ENCODE assay signal across 8 cellular contexts in the genomic region with DNA sequence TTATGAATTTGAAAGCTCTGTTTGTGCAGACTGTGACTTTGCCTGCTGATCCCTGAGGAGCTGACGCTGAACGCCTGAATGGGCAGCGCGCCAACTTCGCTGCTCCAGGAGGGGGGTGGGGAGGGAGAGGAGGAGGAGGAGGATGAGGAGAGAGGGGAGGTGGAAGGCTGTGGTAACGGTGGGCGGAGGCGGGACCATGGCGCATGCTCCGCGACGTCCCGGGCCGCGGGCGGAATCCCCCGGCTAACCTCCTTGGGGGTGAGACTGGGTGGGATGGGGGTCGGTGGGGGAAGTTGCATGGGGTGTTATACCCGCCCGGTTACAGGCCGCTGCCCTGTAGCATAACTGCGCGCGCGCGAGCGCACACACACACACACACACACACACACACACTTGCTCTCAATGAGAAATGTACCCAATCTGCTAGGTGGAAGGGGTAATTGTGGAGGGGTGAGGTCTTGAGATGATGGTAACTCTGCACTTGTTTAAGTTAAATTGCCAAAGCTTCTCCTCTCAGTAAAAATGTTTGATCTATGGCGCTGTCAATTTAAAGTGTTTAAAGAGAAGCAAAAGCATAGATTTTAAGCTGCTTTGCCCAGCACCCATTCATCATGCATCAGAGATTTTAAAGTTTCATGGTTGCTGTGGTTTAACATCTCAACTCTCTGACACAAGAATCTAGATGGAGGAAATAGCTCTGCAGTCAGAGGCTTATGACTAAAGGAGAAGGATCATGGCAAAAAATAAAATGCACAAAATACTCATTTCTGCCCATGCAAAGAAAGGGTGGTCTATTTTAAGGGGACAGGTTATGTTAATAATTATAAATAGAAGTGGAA.
DNase-seq lines count a peak whose midpoint lies in the region; ATAC-seq and TF ChIP-seq lines count a peak whose summit lies in the region.

No MANE protein-coding gene starts in this region.

- H3K27me3 Mint-ChIP-seq in activated T-cell treated with anti-CD3 and anti-CD28 coated beads, Interleukin-2, amount 50 U/mL, for 24 hours: peaks cover 48% of the 10 kb centered on the region
- peaks cover 42% of the 10 kb centered on the region for H3K27me3 Mint-ChIP-seq in nephron (ENCODE audit: low read depth)

- H3K4me3 ChIP-seq in fibroblast of villous mesenchyme (ENCODE audit: low read depth, low read length): peak overlapping the region; percentile 61

- no peaks in the 10 kb centered on the region for H3K36me3 Mint-ChIP-seq in activated T-cell treated with anti-CD3 and anti-CD28 coated beads, Interleukin-2, amount 50 U/mL, for 24 hours (ENCODE audit: low read depth)
- H3K36me3 Mint-ChIP-seq in nephron (ENCODE audit: low read depth): no peaks in the 10 kb centered on the region

- ATAC-seq in GM21576 (IDR thresholded peaks at IDR 0.05; ENCODE audit: unreplicated experiment): peak; percentile 66

- no peaks in the 10 kb centered on the region for H3K9me3 Mint-ChIP-seq in activated T-cell treated with anti-CD3 and anti-CD28 coated beads, Interleukin-2, amount 50 U/mL, for 24 hours
- no peaks in the 10 kb centered on the region for H3K9me3 Mint-ChIP-seq in nephron

- H3K4me3 Mint-ChIP-seq in activated T-cell treated with anti-CD3 and anti-CD28 coated beads, Interleukin-2, amount 50 U/mL, for 24 hours: peak overlapping the region; percentile 71
- peak overlapping the region; percentile 84 to 97 (median 85) for H3K4me3 Mint-ChIP-seq in nephron

- H3K4me1 Mint-ChIP-seq in activated T-cell treated with anti-CD3 and anti-CD28 coated beads, Interleukin-2, amount 50 U/mL, for 24 hours (ENCODE audit: low read depth): peaks cover 22% of the 10 kb centered on the region
- H3K4me1 Mint-ChIP-seq in nephron: peaks cover 15% of the 10 kb centered on the region

- DNase-seq in ELF-1 (ENCODE audit: low read depth, low spot score) (peak; percentile 75), M059J (ENCODE audit: low read depth) (peak; percentile 53), fibroblast of villous mesenchyme (ENCODE audit: low read depth) (peak; percentile 38), ureter (ENCODE audit: low spot score) (peak; percentile 55), NCI-H446 treated with DMSO at 0.1 percent for 48 hours (lab: John Stamatoyannopoulos, UW) (no peak)
- DNase-seq in activated T-cell treated with anti-CD3 and anti-CD28 coated beads, Interleukin-2, amount 50 U/mL, for 24 hours: peak; percentile 62

- no peak for TF ChIP-seq CTCF in fibroblast of villous mesenchyme (IDR thresholded peaks at IDR 0.05; ENCODE audit: insufficient read depth, low read depth, low read length)
- TF ChIP-seq CTCF in nephron (IDR thresholded peaks at IDR 0.05; ENCODE audit: unreplicated experiment in 3 of 3): no peak

- peak overlapping the region; percentile 41 for H3K27ac Mint-ChIP-seq in activated T-cell treated with anti-CD3 and anti-CD28 coated beads, Interleukin-2, amount 50 U/mL, for 24 hours
- peak overlapping the region; percentile 32 to 94 (median 76) for H3K27ac Mint-ChIP-seq in nephron
